ENCODE assay signal across 31 cellular contexts in genomic region chr7:39399976-39400375, GRCh38.
"Had no signal": no experiment of that assay in that cellular context is flagged by ENCODE, and none has a peak within 500 bp of the region (broad histone marks: within the 10 kb centered on the region; RNA-seq: fewer than 3 reads in every experiment).

No MANE protein-coding gene starts in this region.

- DNase-seq: activated CD4-positive, alpha-beta T cell treated with anti-CD3 and anti-CD28 coated beads for 48 hours; activated CD4-positive, alpha-beta T cell treated with anti-CD3 and anti-CD28 coated beads, Interleukin-2, amount 50 U/mL, for 1 hour; activated CD4-positive, alpha-beta T cell treated with anti-CD3 and anti-CD28 coated beads, Interleukin-2, amount 50 U/mL, for 48 hours; activated CD8-positive, alpha-beta memory T cell treated with anti-CD3 and anti-CD28 coated beads for 24 hours; activated CD8-positive, alpha-beta T cell treated with anti-CD3 and anti-CD28 coated beads for 36 hours; activated effector memory CD4-positive, alpha-beta T cell treated with Interleukin-2 at 50 U/mL for 16 hours; activated gamma-delta T cell treated with Interleukin-2 at 50 U/mL for 16 hours; activated naive CD4-positive, alpha-beta T cell treated with anti-CD3 and anti-CD28 coated beads, Interleukin-2, amount 50 U/mL, for 16 hours; activated naive CD4-positive, alpha-beta T cell treated with Interleukin-2 at 50 U/mL for 16 hours; activated T-cell treated with anti-CD3 and anti-CD28 coated beads, Interleukin-2, amount 50 U/mL, for 4 hours; amniotic stem cell; anterior cingulate cortex; brain microvascular endothelial cell; dorsolateral prefrontal cortex; effector memory CD4-positive, alpha-beta T cell; endodermal cell; foreskin fibroblast; head of caudate nucleus; T-helper 1 cell; T-helper 17 cell; T1000 had no signal

- FAIRE-seq: astrocyte, bronchial epithelial cell, frontal cortex had no signal

- H3K4me1 Mint-ChIP-seq: activated T-helper 17 cell treated with anti-CD3 and anti-CD28 coated beads, Interleukin-2, amount 50 U/mL, for 72 hours; central memory CD8-positive, alpha-beta T cell; endodermal cell; T-helper 17 cell had no signal

- H3K27me3 ChIP-seq: brain microvascular endothelial cell had no signal

- H3K27ac Mint-ChIP-seq: activated CD8-positive, alpha-beta T cell treated with anti-CD3 and anti-CD28 coated beads for 36 hours; activated naive CD8-positive, alpha-beta T cell; activated T-helper 17 cell treated with anti-CD3 and anti-CD28 coated beads, Interleukin-2, amount 50 U/mL, for 72 hours; dendritic cell treated with granulocyte-macrophage colony-stimulating factor and Interleukin-4, amounts not matched to agents 40 ng/mL and 50 ng/mL, for 4 days; endodermal cell; T-helper 17 cell; T-helper 2 cell treated with Interferon-gamma antibody and Interleukin-4, amounts not matched to agents 5 μg/mL and 100 μg/mL, for 36 hours had no signal

- H3K36me3 Mint-ChIP-seq: activated naive CD8-positive, alpha-beta T cell had no signal

- ATAC-seq: activated CD8-positive, alpha-beta T cell treated with anti-CD3 and anti-CD28 coated beads for 36 hours; activated T-cell treated with anti-CD3 and anti-CD28 coated beads, Interleukin-2, amount 50 U/mL, for 4 hours; activated T-helper 17 cell treated with anti-CD3 and anti-CD28 coated beads, Interleukin-2, amount 50 U/mL, for 72 hours; esophagus mucosa; T-helper 17 cell had no signal

- H3K4me3 ChIP-seq: coronary artery, dorsolateral prefrontal cortex had no signal

- H3K36me3 ChIP-seq: brain microvascular endothelial cell had no signal

- H3K9me3 Mint-ChIP-seq: activated CD8-positive, alpha-beta T cell treated with anti-CD3 and anti-CD28 coated beads for 36 hours; activated T-cell treated with anti-CD3 and anti-CD28 coated beads, Interleukin-2, amount 50 U/mL, for 4 hours; activated T-helper 17 cell treated with anti-CD3 and anti-CD28 coated beads, Interleukin-2, amount 50 U/mL, for 72 hours; central memory CD8-positive, alpha-beta T cell; dendritic cell treated with granulocyte-macrophage colony-stimulating factor and Interleukin-4, amounts not matched to agents 40 ng/mL and 50 ng/mL, for 4 days; endodermal cell; T-helper 2 cell treated with Interferon-gamma antibody and Interleukin-4, amounts not matched to agents 5 μg/mL and 100 μg/mL, for 36 hours had no signal

- H3K4me3 Mint-ChIP-seq: activated CD8-positive, alpha-beta T cell treated with anti-CD3 and anti-CD28 coated beads for 36 hours; activated naive CD8-positive, alpha-beta T cell; activated T-cell treated with anti-CD3 and anti-CD28 coated beads, Interleukin-2, amount 50 U/mL, for 4 hours; activated T-helper 17 cell treated with anti-CD3 and anti-CD28 coated beads, Interleukin-2, amount 50 U/mL, for 72 hours; central memory CD8-positive, alpha-beta T cell; dendritic cell treated with granulocyte-macrophage colony-stimulating factor and Interleukin-4, amounts not matched to agents 40 ng/mL and 50 ng/mL, for 4 days; endodermal cell; T-helper 17 cell; T-helper 2 cell treated with Interferon-gamma antibody and Interleukin-4, amounts not matched to agents 5 μg/mL and 100 μg/mL, for 36 hours had no signal

- H3K27ac ChIP-seq: brain microvascular endothelial cell, coronary artery, dorsolateral prefrontal cortex had no signal
